ENCODE assay signal across 8 cellular contexts in genomic region chr4:4541661-4542570, GRCh38. TPM values are rescaled to one million over a fixed set of nuclear protein-coding genes. Genes with fewer than 3 reads are reported as not detected.
A peak's percentile ranks its signal among the peaks of the same experiment; 100 is the strongest.
DNase-seq lines count a peak whose midpoint lies in the region; ATAC-seq and TF ChIP-seq lines count a peak whose summit lies in the region.

STX18 (minus strand) TSS chr4:4542048; CDS start chr4:4541964, 84 bp downstream.

- H3K27me3 ChIP-seq in esophagus muscularis mucosa (no peaks in the 10 kb centered on the region), muscle layer of duodenum (ENCODE audit: low read depth, low read length) (no peaks in the 10 kb centered on the region)

- H3K4me3 ChIP-seq in esophagus muscularis mucosa: peak within 1 kb of the TSS; percentile 76 to 99 (median 91)
- peak within 1 kb of the TSS; percentile 88 to 93 for H3K4me3 ChIP-seq in muscle layer of duodenum (ENCODE audit: low read depth in 1 of 2, low read length in 2 of 2)

- ATAC-seq in GM21576 (IDR thresholded peaks at IDR 0.05; ENCODE audit: unreplicated experiment): peak; percentile 86

- H3K27ac ChIP-seq in esophagus muscularis mucosa (replicated peaks in 1 of 4): peak within 1 kb of the TSS; percentile 79 to 88 (median 82)
- peak within 1 kb of the TSS; percentile 87 for H3K27ac ChIP-seq in muscle layer of duodenum (ENCODE audit: low read length)

- peak; percentile 31 for TF ChIP-seq POLR2A in esophagus muscularis mucosa (IDR thresholded peaks at IDR 0.05; ENCODE audit: low read depth)

- DNase-seq in DMS53 treated with DMSO at 0.1 percent for 48 hours (lab: John Stamatoyannopoulos, UW; ENCODE audit: unreplicated experiment) (peak; percentile 87), esophagus muscularis mucosa (ENCODE audit: extremely low spot score) (peak; percentile 95)
- peak; percentile 94 to 95 for DNase-seq in activated T-cell treated with anti-CD3 and anti-CD28 coated beads, Interleukin-2, amount 50 U/mL, for 48 hours
- peak; percentile 75 for DNase-seq in stimulated activated CD8-positive, alpha-beta memory T cell treated with anti-CD3 and anti-CD28 coated beads, Interleukin-7, amount 100 ng/mL, for 48 hours (ENCODE audit: extremely low read depth in 1 of 2, low read depth in 1 of 2)

- intact Hi-C loops in esophagus muscularis mucosa (cut with DNase I): no loop called here

- TF ChIP-seq CTCF in esophagus muscularis mucosa (IDR thresholded peaks at IDR 0.05): peak in 1 of 3 experiments; percentile 19

- H3K4me1 ChIP-seq in esophagus muscularis mucosa (peaks cover 28 to 37% (median 34%) of the 10 kb centered on the region in 4 donors), muscle layer of duodenum (ENCODE audit: control insufficient read depth in 1 of 2, insufficient read depth in 2 of 2, low read length in 2 of 2) (peaks cover 23 to 29% of the 10 kb centered on the region in 2 donors)

- WGBS in esophagus muscularis mucosa: 0% methylated on average over 15 of the region's 76 CpGs

- H3K36me3 ChIP-seq in esophagus muscularis mucosa (peaks cover 0 to 17% (median 6%) of the 10 kb centered on the region in 4 donors), muscle layer of duodenum (ENCODE audit: control insufficient read depth in 1 of 2, insufficient read depth in 2 of 2, low read length in 2 of 2) (no peaks in the 10 kb centered on the region)

- H3K9me3 ChIP-seq in esophagus muscularis mucosa: no peaks in the 10 kb centered on the region
- no peaks in the 10 kb centered on the region for H3K9me3 ChIP-seq in muscle layer of duodenum (ENCODE audit: control insufficient read depth in 1 of 2, low read length in 2 of 2)

- TF ChIP-seq EP300 in Ishikawa (IDR thresholded peaks at IDR 0.05; ENCODE audit: borderline replicate concordance) (peak; percentile 70; the same call in 1 of the 2 replicates), esophagus muscularis mucosa (IDR thresholded peaks at IDR 0.05) (no peak)

- TF ChIP-seq RAD21 in Ishikawa (IDR thresholded peaks at IDR 0.05; ENCODE audit: low read depth): peak; percentile 39; the same call in 1 of the 2 replicates

TF ChIP-seq in Ishikawa, 13 proteins besides CTCF, POLR2A, EP300 and RAD21:
- TF ChIP-seq YY1 (IDR thresholded peaks at IDR 0.05; ENCODE audit: low read depth): peak; percentile 85
- TF ChIP-seq NFIC (IDR thresholded peaks at IDR 0.05): peak; percentile 67
- TF ChIP-seq ZBTB7A (IDR thresholded peaks at IDR 0.05; ENCODE audit: low read depth): 0 out of 2 replicates have a peak, but pooled peaks have one; percentile 74
- TF ChIP-seq FOXM1 (IDR thresholded peaks at IDR 0.05; ENCODE audit: borderline replicate concordance, low read depth): peak; percentile 40; the same call in 1 of the 2 replicates
- TF ChIP-seq REST (IDR thresholded peaks at IDR 0.05; ENCODE audit: low read depth): no peak
- peak; percentile 89 for TF ChIP-seq TCF12 (IDR thresholded peaks at IDR 0.05; ENCODE audit: low read depth)
- TF ChIP-seq USF1 (IDR thresholded peaks at IDR 0.05): peak; percentile 79
- TF ChIP-seq TAF1 (IDR thresholded peaks at IDR 0.05; ENCODE audit: low read depth): peak; percentile 95
- peak; percentile 89 for TF ChIP-seq CREB1 (IDR thresholded peaks at IDR 0.05; ENCODE audit: low read depth)
- peak; percentile 28; the same call in 1 of the 2 replicates for TF ChIP-seq CEBPB (IDR thresholded peaks at IDR 0.05)
- peak; percentile 94 for TF ChIP-seq EGR1 (IDR thresholded peaks at IDR 0.05)
- TF ChIP-seq MAX (IDR thresholded peaks at IDR 0.05): peak; percentile 90
- TF ChIP-seq TEAD4 (IDR thresholded peaks at IDR 0.05): peak; percentile 59
TF ChIP-seq in Ishikawa: peak in this region for 12.

TF ChIP-seq in PFSK-1, 5 proteins besides CTCF, POLR2A, EP300 and RAD21:
- TF ChIP-seq TAF1 (IDR thresholded peaks at IDR 0.05; ENCODE audit: borderline replicate concordance, insufficient read depth, low read length): peak; percentile 92
- TF ChIP-seq FOXP2 (optimal IDR thresholded peaks at IDR 0.05; ENCODE audit: borderline replicate concordance, extremely low read depth, extremely low read length, insufficient read depth): peak; percentile 93
- TF ChIP-seq POLR2AphosphoS5 (IDR thresholded peaks at IDR 0.05; ENCODE audit: low read depth, low read length): peak; percentile 73
- TF ChIP-seq SIN3A (IDR thresholded peaks at IDR 0.05; ENCODE audit: borderline replicate concordance, insufficient read depth, low read length): no peak; the same call in 1 of the 2 replicates
TF ChIP-seq in PFSK-1: peak in this region for 3.

RNA-seq across cellular contexts. Expression of gene STX18, which starts in this region (rescaled TPM):
- polyA plus RNA-seq in PFSK-1 (2012; ENCODE audit: insufficient read length, low read depth): 24.4 TPM
- total RNA-seq in esophagus muscularis mucosa: 10 to 100 TPM; 14.5 to 21.0 (median 17.8) TPM

Comparison
In these comparisons a context has a peak if more than half of its experiments do, and no peak if none do; other contexts are left out.
1. Peak in every context shown above with its lines: DNase-seq, ATAC-seq, H3K4me3 ChIP-seq and H3K27ac ChIP-seq.